Comparison of ENCODE assay signal across 16 cellular contexts in the genomic region with DNA sequence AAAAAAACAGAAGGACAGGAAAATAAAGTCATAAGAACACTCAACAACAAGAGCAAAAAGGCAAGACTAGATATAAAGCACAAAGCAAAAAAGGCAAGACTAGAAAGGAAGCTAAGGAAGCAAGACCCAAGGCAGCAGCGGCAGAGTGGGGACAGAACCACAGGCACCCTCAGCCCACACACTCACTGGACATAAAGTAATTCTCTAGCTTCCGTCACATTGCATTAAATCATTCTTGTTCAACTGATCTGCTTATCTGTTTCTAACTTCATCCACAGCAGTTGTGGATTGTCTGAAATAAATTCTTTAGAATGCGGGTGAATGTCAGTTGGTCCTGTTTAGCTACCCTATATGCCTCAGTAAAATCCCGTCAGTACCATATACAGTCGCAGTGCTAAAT.
A peak's percentile ranks its signal among the peaks of the same experiment; 100 is the strongest.
DNase-seq lines count a peak whose midpoint lies in the region; ATAC-seq, FAIRE-seq and TF ChIP-seq lines count a peak whose summit lies in the region.
"Had no signal": no experiment of that assay in that cellular context is flagged by ENCODE, and none has a peak within 500 bp of the region (broad histone marks: within the 10 kb centered on the region; RNA-seq: fewer than 3 reads in every experiment).

No MANE protein-coding gene starts in this region.

- peak; percentile 70 for FAIRE-seq in K562 (lab: Jason Lieb, UNC)
- FAIRE-seq: A549, HepG2, HTR-8/SVneo had no signal

- TF ChIP-seq EP300 in K562 (IDR thresholded peaks at IDR 0.05; ENCODE audit: low read length) = no peak; the same call in 1 of the 2 replicates

- H4K20me1 ChIP-seq in DND-41 (ENCODE audit: insufficient read depth, low read length) = no peaks in the 10 kb centered on the region
- H4K20me1 ChIP-seq in K562 (replicated peaks; ENCODE audit: control insufficient read depth, insufficient read depth, low read length) = no peaks in the 10 kb centered on the region
- no peaks in the 10 kb centered on the region for H4K20me1 ChIP-seq in GM23248 (ENCODE audit: insufficient read depth)

- POLR2A ChIA-PET in K562 (lab: Yijun Ruan, JAX) = no interaction called here

- H3K9me3 ChIP-seq in DND-41 (ENCODE audit: insufficient read depth, low read length, severe bottlenecking) (no peaks in the 10 kb centered on the region), K562 (replicated peaks; ENCODE audit: control insufficient read depth, insufficient read depth, low read depth, low read length) (no peaks in the 10 kb centered on the region), testis (no peaks in the 10 kb centered on the region), GM23248 (ENCODE audit: low read depth) (no peaks in the 10 kb centered on the region)
- H3K9me3 ChIP-seq: A549, BE2C had no signal

- CTCF ChIA-PET in K562 (lab: Yijun Ruan, JAX; ENCODE audit: low intra/inter-chr PET ratio) = no interaction called here

- H3K4me3 ChIP-seq in DND-41 (ENCODE audit: low read depth in 1 of 2, low read length in 2 of 2) (no peak overlapping the region), K562 (no peak overlapping the region), testis (no peak overlapping the region), GM23248 (no peak overlapping the region)
- H3K4me3 ChIP-seq: A549 had no signal

- H2AFZ ChIP-seq in DND-41 (ENCODE audit: low read depth, low read length) (peak overlapping the region; percentile 42), K562 (ENCODE audit: low read depth, low read length) (peak overlapping the region; percentile 91), GM23248 (no peak overlapping the region)

- H3K4me1 ChIP-seq in DND-41 (ENCODE audit: insufficient read depth, low read length) = peaks cover 67% of the 10 kb centered on the region
- H3K4me1 ChIP-seq in K562 (replicated peaks in 1 of 2; ENCODE audit: control insufficient read depth in 2 of 2, insufficient read depth in 2 of 2, low read length in 2 of 2) = peaks cover 5 to 28% of the 10 kb centered on the region in 2 experiments
- no peaks in the 10 kb centered on the region for H3K4me1 ChIP-seq in testis
- no peaks in the 10 kb centered on the region for H3K4me1 ChIP-seq in GM23248 (ENCODE audit: insufficient read depth)
- H3K4me1 ChIP-seq: A549, BE2C had no signal

- H3K9me1 ChIP-seq in K562 (ENCODE audit: control insufficient read depth, insufficient read depth, low read length) = no peaks in the 10 kb centered on the region

- H3K4me2 ChIP-seq in DND-41 (ENCODE audit: insufficient read depth, low read length) (no peak overlapping the region), K562 (ENCODE audit: insufficient read depth, low read length) (peak overlapping the region; percentile 70), GM23248 (ENCODE audit: unreplicated experiment) (no peak overlapping the region)
- H3K4me2 ChIP-seq: A549 had no signal

- H3K36me3 ChIP-seq in DND-41 (ENCODE audit: insufficient read depth, low read length) (no peaks in the 10 kb centered on the region), K562 (ENCODE audit: control insufficient read depth, insufficient read depth, low read length) (no peaks in the 10 kb centered on the region), testis (ENCODE audit: low read depth, missing control alignments) (no peaks in the 10 kb centered on the region), GM23248 (ENCODE audit: low read depth) (no peaks in the 10 kb centered on the region)
- H3K36me3 ChIP-seq: BE2C had no signal

- TF ChIP-seq CTCF in DND-41 (IDR thresholded peaks at IDR 0.05; ENCODE audit: borderline replicate concordance, extremely low read depth, low read length, poor library complexity, severe bottlenecking) (no peak), K562 (IDR thresholded peaks at IDR 0.05 in 2 of 3, conservative IDR thresholded peaks at IDR 0.05 in 1 of 3; ENCODE audit: insufficient read depth in 2 of 3, low read depth in 1 of 3, low read length in 3 of 3) (no peak), testis (IDR thresholded peaks at IDR 0.05) (no peak)

- H3K79me2 ChIP-seq in DND-41 (ENCODE audit: insufficient read depth, low read length) = no peaks in the 10 kb centered on the region
- H3K79me2 ChIP-seq in K562 (ENCODE audit: control insufficient read depth, insufficient read depth, low read length) = no peaks in the 10 kb centered on the region
- H3K79me2 ChIP-seq in GM23248 (ENCODE audit: insufficient read depth) = no peaks in the 10 kb centered on the region

- no TSS peak for BruUV-seq in K562 (replicated peaks; lab: Mats Ljungman, UMichigan)

- H3F3A ChIP-seq in GM23248 (ENCODE audit: insufficient read depth) = peaks cover 14% of the 10 kb centered on the region

- H3K27me3 ChIP-seq in DND-41 (ENCODE audit: insufficient read depth, low read length, poor library complexity) = no peaks in the 10 kb centered on the region
- H3K27me3 ChIP-seq in K562 (ENCODE audit: control insufficient read depth in 2 of 2, insufficient read depth in 2 of 2, low read length in 2 of 2) = no peaks in the 10 kb centered on the region
- H3K27me3 ChIP-seq in testis = no peaks in the 10 kb centered on the region
- no peaks in the 10 kb centered on the region for H3K27me3 ChIP-seq in GM23248 (replicated peaks; ENCODE audit: insufficient read depth)
- H3K27me3 ChIP-seq: BE2C had no signal

- in situ Hi-C loops in K562 (cut with MboI) (no loop called here), GM23248 (cut with MboI) (no loop called here)

- no peak for TF ChIP-seq RAD21 in K562 (CRISPR knock-in tag; conservative IDR thresholded peaks at IDR 0.05 in 1 of 2, IDR thresholded peaks at IDR 0.05 in 1 of 2)

- no peak for ATAC-seq in DND-41 (ENCODE audit: insufficient read depth, low read depth)
- peak; percentile 72 for ATAC-seq in K562
- no peak for ATAC-seq in GM18517 (IDR thresholded peaks at IDR 0.05; ENCODE audit: unreplicated experiment)
- ATAC-seq: A549, HepG2 had no signal

- 11% methylated on average over 5 of the region's 5 CpGs for WGBS in K562 (ENCODE audit: insufficient coverage, low coverage, missing lambda C conversion rate)
- WGBS in testis, 2 donors = 76 to 81% methylated on average over 5 of the region's 5 CpGs
- WGBS in GM23248 (ENCODE audit: low coverage in 1 of 2, low lambda C conversion rate in 2 of 2, missing lambda C conversion rate in 2 of 2), 2 experiments = 88 to 92% methylated on average over 5 of the region's 5 CpGs

- TF ChIP-seq POLR2A in K562 (conservative IDR thresholded peaks at IDR 0.05) (no peak), testis (IDR thresholded peaks at IDR 0.05) (no peak)

- H3K27ac ChIP-seq in DND-41 (ENCODE audit: low read length) (peak overlapping the region; percentile 34), K562 (ENCODE audit: extremely low read depth, low read depth, low read length) (peak overlapping the region; percentile 61; the same call in 2 of the 3 replicates), testis (no peak overlapping the region), GM23248 (no peak overlapping the region)
- H3K27ac ChIP-seq: A549, C4-2B had no signal

- H3K9ac ChIP-seq in DND-41 (ENCODE audit: low read depth, low read length) = no peak overlapping the region
- peak overlapping the region; percentile 56 to 72; a peak in 3 of 4 replicates for H3K9ac ChIP-seq in K562 (ENCODE audit: insufficient read depth in 1 of 2, low read depth in 2 of 2, low read length in 2 of 2)
- no peak overlapping the region for H3K9ac ChIP-seq in GM23248

- no peaks in the 10 kb centered on the region; the same call in 1 of the 2 replicates for H3K9me2 ChIP-seq in GM23248 (ENCODE audit: insufficient read depth)

- intact Hi-C loops in K562 (cut with micrococcal nuclease) = no loop called here
- intact Hi-C loops in testis (cut with DNase I; ENCODE audit: low total_unique reads) = no loop called here

- DNase-seq in DND-41 (no peak), KG1 (lab: John Stamatoyannopoulos, UW) (peak; percentile 8), K562 (ENCODE audit: extremely low read depth in 1 of 4, low spot score in 3 of 4) (peak in 3 of 4 experiments; percentile 6 to 54 (median 32)), testis (peak; percentile 23), GM23248 (no peak), A172 (ENCODE audit: low spot score) (no peak)
- DNase-seq: BE2C; CD8-positive, alpha-beta memory T cell; DMS53; GOT3; H9 had no signal

TF ChIP-seq in K562, 482 proteins besides CTCF, POLR2A, EP300 and RAD21 (continues in another document):
- 0 out of 2 replicates have a peak, but pooled peaks have one; percentile 3 for TF ChIP-seq BCOR (IDR thresholded peaks at IDR 0.05)
- TF ChIP-seq, protein P1, sequence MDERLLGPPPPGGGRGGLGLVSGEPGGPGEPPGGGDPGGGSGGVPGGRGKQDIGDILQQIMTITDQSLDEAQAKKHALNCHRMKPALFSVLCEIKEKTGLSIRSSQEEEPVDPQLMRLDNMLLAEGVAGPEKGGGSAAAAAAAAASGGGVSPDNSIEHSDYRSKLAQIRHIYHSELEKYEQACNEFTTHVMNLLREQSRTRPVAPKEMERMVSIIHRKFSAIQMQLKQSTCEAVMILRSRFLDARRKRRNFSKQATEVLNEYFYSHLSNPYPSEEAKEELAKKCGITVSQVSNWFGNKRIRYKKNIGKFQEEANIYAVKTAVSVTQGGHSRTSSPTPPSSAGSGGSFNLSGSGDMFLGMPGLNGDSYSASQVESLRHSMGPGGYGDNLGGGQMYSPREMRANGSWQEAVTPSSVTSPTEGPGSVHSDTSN (CRISPR knock-in tag; IDR thresholded peaks at IDR 0.05; ENCODE audit: low read depth) = no peak
- TF ChIP-seq, protein P1 (tag; conservative IDR thresholded peaks at IDR 0.05; ENCODE audit: low read depth) = peak; percentile 69
- no peak for TF ChIP-seq RAD51 (IDR thresholded peaks at IDR 0.05; ENCODE audit: borderline replicate concordance, low read depth)
- no peak for TF ChIP-seq ZNF174 (CRISPR knock-in tag; IDR thresholded peaks at IDR 0.05)
- 0 out of 2 replicates have a peak, but pooled peaks have one; percentile 17 for TF ChIP-seq NFRKB (IDR thresholded peaks at IDR 0.05; ENCODE audit: low read depth)
- peak; percentile 21; the same call in 1 of the 2 replicates for TF ChIP-seq ETV1 (tag; conservative IDR thresholded peaks at IDR 0.05; ENCODE audit: low read depth)
- TF ChIP-seq ARID1B (IDR thresholded peaks at IDR 0.05) = 0 out of 2 replicates have a peak, but pooled peaks have one; percentile 26
- TF ChIP-seq TCF3 (CRISPR knock-in tag; IDR thresholded peaks at IDR 0.05) = 0 out of 2 replicates have a peak, but pooled peaks have one; percentile 22
- TF ChIP-seq YY1 (IDR thresholded peaks at IDR 0.05; ENCODE audit: borderline replicate concordance in 1 of 3, control insufficient read depth in 1 of 3, extremely low read depth in 1 of 3, insufficient read depth in 3 of 3, insufficient read length in 1 of 3, insufficient replicate concordance in 2 of 3, low read depth in 1 of 3, low read length in 2 of 3) = no peak

Comparison
In these comparisons a context has a peak if more than half of its experiments do, and no peak if none do; other contexts are left out.
1. DNase-seq: peak in KG1 (single experiment), K562 (3 of 4) and testis (single experiment); none in DND-41 (single experiment), GM23248 (single experiment) and A172 (single experiment).
2. H3K27ac ChIP-seq: peak in DND-41 (single experiment) and K562 (single experiment); none in testis (0 of 2) and GM23248 (single experiment).
3. H3K9ac ChIP-seq: peak in K562 (2 of 2); none in DND-41 (single experiment) and GM23248 (single experiment).